Comparison of ENCODE assay signal across 9 cellular contexts in the genomic region with DNA sequence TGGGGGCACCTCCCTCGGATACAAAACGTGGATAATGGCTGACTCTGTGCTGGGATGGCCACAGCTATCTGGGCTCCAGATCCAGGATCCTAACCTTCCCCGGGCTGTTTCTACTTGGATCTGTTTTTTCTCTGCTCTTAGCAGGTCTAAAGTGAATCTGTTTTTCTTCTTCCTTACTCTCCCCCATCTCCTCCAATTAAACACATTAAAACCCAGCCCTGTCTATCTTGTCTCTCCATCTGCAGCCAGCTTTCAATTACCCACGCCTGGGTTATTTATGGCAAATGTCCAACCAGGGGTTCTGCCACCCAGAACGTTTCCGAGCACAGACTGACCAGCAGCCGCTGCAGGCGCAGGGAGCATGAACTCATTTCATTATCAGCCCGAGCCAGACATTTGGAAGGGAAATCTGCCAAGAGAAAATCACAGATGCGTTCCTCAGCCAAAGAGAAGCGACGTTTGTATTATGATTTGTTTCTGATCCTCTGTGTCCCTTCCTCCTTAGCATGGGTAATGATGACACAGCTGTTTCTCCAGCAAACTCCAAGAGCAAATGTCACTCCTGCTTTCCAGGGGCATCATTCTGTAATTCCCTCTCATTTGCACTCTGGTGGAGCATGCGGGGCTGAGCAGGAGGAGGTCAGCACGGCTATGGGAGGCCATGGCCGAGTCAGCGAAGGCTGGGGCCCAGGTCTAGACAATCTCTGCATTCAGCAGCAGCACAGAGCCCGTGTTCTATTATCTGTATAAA. TPM values are rescaled to one million over a fixed set of nuclear protein-coding genes. Genes with fewer than 3 reads are reported as not detected.
DNase-seq lines count a peak whose midpoint lies in the region; ATAC-seq and TF ChIP-seq lines count a peak whose summit lies in the region.
"Had no signal": no experiment of that assay in that cellular context is flagged by ENCODE, and none has a peak within 500 bp of the region (broad histone marks: within the 10 kb centered on the region; RNA-seq: fewer than 3 reads in every experiment).

No MANE protein-coding gene starts in this region.

- TF ChIP-seq CTCF in mesothelial cell of epicardium (IDR thresholded peaks at IDR 0.05; ENCODE audit: unreplicated experiment) = no peak

- no peak overlapping the region for H3K4me3 ChIP-seq in ACC112 (ENCODE audit: low read depth, low read length)

- H3K4me1 ChIP-seq in ACC112 (ENCODE audit: control insufficient read depth, insufficient read depth, low read length, unreplicated experiment) = peaks cover 31% of the 10 kb centered on the region

- ATAC-seq in effector memory CD8-positive, alpha-beta T cell (replicated peaks) = no peak
- ATAC-seq in GM19455 (IDR thresholded peaks at IDR 0.05; ENCODE audit: unreplicated experiment) (no peak), GM18517 (IDR thresholded peaks at IDR 0.05; ENCODE audit: unreplicated experiment) (no peak)

- H3K4me3 Mint-ChIP-seq in mesothelial cell of epicardium = peak overlapping the region; percentile 26
- no peak overlapping the region for H3K4me3 Mint-ChIP-seq in effector memory CD8-positive, alpha-beta T cell

- no peak overlapping the region for H2AFZ ChIP-seq in ACC112 (ENCODE audit: low read length, unreplicated experiment)

- peak; percentile 64 for DNase-seq in NCI-H2227 treated with DMSO at 0.1 percent for 48 hours (lab: John Stamatoyannopoulos, UW)
- DNase-seq in dermis microvascular lymphatic vessel endothelial cell (ENCODE audit: low read depth in 2 of 2) = peak; percentile 95 to 99
- DNase-seq in mesothelial cell of epicardium (ENCODE audit: low spot score in 2 of 2, unreplicated experiment in 2 of 2) = no peak
- no peak for DNase-seq in central memory CD4-positive, alpha-beta T cell
- DNase-seq in effector memory CD8-positive, alpha-beta T cell = no peak
- DNase-seq: DMS153 had no signal

- no peaks in the 10 kb centered on the region for H3K27me3 ChIP-seq in ACC112 (ENCODE audit: insufficient read depth, low read length)

- H3K36me3 ChIP-seq in ACC112 (ENCODE audit: insufficient read depth, low read length) = peaks cover 7% of the 10 kb centered on the region; the same call in 1 of the 2 replicates

- no peaks in the 10 kb centered on the region for H3K79me2 ChIP-seq in ACC112 (ENCODE audit: control insufficient read depth, insufficient read depth, low read length, unreplicated experiment)

- H3K27ac Mint-ChIP-seq in mesothelial cell of epicardium = peak overlapping the region; percentile 96
- H3K27ac Mint-ChIP-seq in effector memory CD8-positive, alpha-beta T cell = peak overlapping the region in 1 of 2 donors; percentile 2

- peak overlapping the region; percentile 46; the same call in 1 of the 2 replicates for H3K27ac ChIP-seq in ACC112 (ENCODE audit: low read depth, low read length)

- peaks cover 5% of the 10 kb centered on the region for H3K36me3 Mint-ChIP-seq in mesothelial cell of epicardium
- no peaks in the 10 kb centered on the region for H3K36me3 Mint-ChIP-seq in effector memory CD8-positive, alpha-beta T cell (ENCODE audit: insufficient read depth)

- peaks cover 55% of the 10 kb centered on the region for H3K4me1 Mint-ChIP-seq in mesothelial cell of epicardium
- H3K4me1 Mint-ChIP-seq in effector memory CD8-positive, alpha-beta T cell (ENCODE audit: low read depth in 2 of 2) = no peaks in the 10 kb centered on the region

- H3K9me3 Mint-ChIP-seq in mesothelial cell of epicardium = no peaks in the 10 kb centered on the region
- H3K9me3 Mint-ChIP-seq in effector memory CD8-positive, alpha-beta T cell = no peaks in the 10 kb centered on the region

- H3K27me3 Mint-ChIP-seq in mesothelial cell of epicardium (ENCODE audit: low read depth) = no peaks in the 10 kb centered on the region
- peaks cover 42 to 48% of the 10 kb centered on the region in 2 donors for H3K27me3 Mint-ChIP-seq in effector memory CD8-positive, alpha-beta T cell

RNA-seq across cellular contexts. Expression of a gene that starts 42.0 kb away (rescaled TPM):
- total RNA-seq in dermis microvascular lymphatic vessel endothelial cell = 22.0 and 25.7 TPM in 2 replicates
- 35.9 to 40.7 TPM (median 37.3 TPM) in 3 replicates for total RNA-seq in mesothelial cell of epicardium

Comparison
In these comparisons a context has a peak if more than half of its experiments do, and no peak if none do; other contexts are left out.
1. DNase-seq: peak in NCI-H2227 treated with DMSO at 0.1 percent for 48 hours (single experiment) and dermis microvascular lymphatic vessel endothelial cell (2 of 2); none in mesothelial cell of epicardium (0 of 2), central memory CD4-positive, alpha-beta T cell (single experiment) and effector memory CD8-positive, alpha-beta T cell (0 of 3).